ENCODE assay signal across 18 cellular contexts in genomic region chr10:24790599-24790998, GRCh38.
DNase-seq lines count a peak whose midpoint lies in the region; ATAC-seq and TF ChIP-seq lines count a peak whose summit lies in the region.
"Had no signal": no experiment of that assay in that cellular context is flagged by ENCODE, and none has a peak within 500 bp of the region (broad histone marks: within the 10 kb centered on the region; RNA-seq: fewer than 3 reads in every experiment).

No MANE protein-coding gene starts in this region.

- H3K4me3 ChIP-seq in right atrium auricular region, result no peak overlapping the region
- H3K4me3 ChIP-seq: cardiac muscle cell, vagina had no signal

- no peak for TF ChIP-seq CTCF in right atrium auricular region (IDR thresholded peaks at IDR 0.05)

- peak; percentile 15 for ATAC-seq in left ventricle myocardium superior
- ATAC-seq: effector memory CD8-positive, alpha-beta T cell; left lobe of liver; stimulated activated naive CD8-positive, alpha-beta T cell treated with anti-CD3 and anti-CD28 coated beads, Interleukin-15, amount 100 ng/mL, for 72 hours; WTC11 had no signal

- H3K27ac ChIP-seq in right atrium auricular region (no peak overlapping the region), substantia nigra (ENCODE audit: low read depth, low read length, poor library complexity, severe bottlenecking) (peak overlapping the region; percentile 90)
- H3K27ac ChIP-seq: cardiac muscle cell, vagina had no signal

- DNase-seq in left ventricle myocardium superior, result peak; percentile 32
- DNase-seq in right atrium auricular region (ENCODE audit: low spot score), result no peak
- DNase-seq in ecto neural progenitor cell (ENCODE audit: low spot score), result peak; percentile 56
- DNase-seq in midbrain (lab: John Stamatoyannopoulos, UW), result peak; percentile 86
- peak in 47 of 49 donors; percentile 12 to 90 (median 64) for DNase-seq in substantia nigra (lab: John Stamatoyannopoulos, UW)
- DNase-seq in NCI-H1930 (lab: John Stamatoyannopoulos, UW), result no peak
- DNase-seq in ureter (ENCODE audit: low spot score), result no peak
- DNase-seq in NCI-H1417 (lab: John Stamatoyannopoulos, UW), result no peak
- DNase-seq: CD8-positive, alpha-beta memory T cell; DMS79 treated with DMSO at 0.1 percent for 48 hours; effector memory CD8-positive, alpha-beta T cell; NCI-H1417 treated with DMSO at 0.1 percent for 48 hours; NCI-H345; stimulated activated naive CD8-positive, alpha-beta T cell treated with anti-CD3 and anti-CD28 coated beads, Interleukin-15, amount 100 ng/mL, for 72 hours had no signal

- H3K4me1 ChIP-seq in right atrium auricular region, result no peaks in the 10 kb centered on the region
- H3K4me1 ChIP-seq: vagina had no signal

- H3K9me3 ChIP-seq in right atrium auricular region, result no peaks in the 10 kb centered on the region
- H3K9me3 ChIP-seq: vagina had no signal

- intact Hi-C loops in left ventricle myocardium superior (cut with micrococcal nuclease), result no loop called here

- no peaks in the 10 kb centered on the region for H3K27me3 ChIP-seq in right atrium auricular region
- H3K27me3 ChIP-seq: cardiac muscle cell, vagina had no signal

- no peaks in the 10 kb centered on the region for H3K36me3 ChIP-seq in right atrium auricular region
- H3K36me3 ChIP-seq: cardiac muscle cell, vagina had no signal

Comparison
In these comparisons a context has a peak if more than half of its experiments do, and no peak if none do; other contexts are left out.
1. DNase-seq: peak in left ventricle myocardium superior (single experiment), ecto neural progenitor cell (single experiment), midbrain (single experiment) and substantia nigra (47 of 49); none in right atrium auricular region (single experiment), NCI-H1930 (0 of 2), ureter (single experiment) and NCI-H1417 (0 of 3).